1 cellular context compared by ENCODE assay signal in genomic region chr7:37765872-37766525, GRCh38.
TF ChIP-seq lines count a peak whose summit lies in the region.

No MANE protein-coding gene starts in this region.

TF ChIP-seq in GM12878, 131 proteins besides CTCF, POLR2A, EP300 and RAD21 (continued from another document and continues in another):
- TF ChIP-seq ZBTB40 (IDR thresholded peaks at IDR 0.05; ENCODE audit: borderline replicate concordance): no peak; the same call in 1 of the 2 replicates
- TF ChIP-seq CUX1 (IDR thresholded peaks at IDR 0.05; ENCODE audit: insufficient replicate concordance, low read depth, low read length): no peak
- TF ChIP-seq NKRF (conservative IDR thresholded peaks at IDR 0.05): no peak
- TF ChIP-seq PKNOX1 (IDR thresholded peaks at IDR 0.05): no peak
- no peak for TF ChIP-seq ZBTB4 (CRISPR knock-in tag; IDR thresholded peaks at IDR 0.05)
- TF ChIP-seq ATF2 (IDR thresholded peaks at IDR 0.05; ENCODE audit: low read length): peak; percentile 75
- TF ChIP-seq STAT1 (conservative IDR thresholded peaks at IDR 0.05): no peak
- TF ChIP-seq KLF5 (IDR thresholded peaks at IDR 0.05; ENCODE audit: partially characterized antibody): no peak
- no peak for TF ChIP-seq PAX8 (IDR thresholded peaks at IDR 0.05)
- TF ChIP-seq SREBF2 (IDR thresholded peaks at IDR 0.05; ENCODE audit: low read length): no peak
- no peak for TF ChIP-seq ZBED1 (IDR thresholded peaks at IDR 0.05; ENCODE audit: borderline replicate concordance)
- no peak; the same call in 1 of the 2 replicates for TF ChIP-seq PAX5 (IDR thresholded peaks at IDR 0.05; ENCODE audit: borderline replicate concordance, low read depth, low read length)
- no peak for TF ChIP-seq IRF3 (IDR thresholded peaks at IDR 0.05)
- peak; percentile 80 for TF ChIP-seq YY1 (IDR thresholded peaks at IDR 0.05; ENCODE audit: low read depth, low read length)
- peak; percentile 88 to 91; a peak in 3 of 4 replicates for TF ChIP-seq IKZF2 (IDR thresholded peaks at IDR 0.05)
- TF ChIP-seq SMC3 (IDR thresholded peaks at IDR 0.05; ENCODE audit: borderline replicate concordance, low read length): no peak
- TF ChIP-seq TCF7 (IDR thresholded peaks at IDR 0.05; ENCODE audit: borderline replicate concordance): 0 out of 2 replicates have a peak, but pooled peaks have one; percentile 29
- no peak for TF ChIP-seq ZNF24 (IDR thresholded peaks at IDR 0.05)
- no peak for TF ChIP-seq CBX3 (IDR thresholded peaks at IDR 0.05; ENCODE audit: borderline replicate concordance, low read depth)
- no peak for TF ChIP-seq ZNF274 (IDR thresholded peaks at IDR 0.05; ENCODE audit: insufficient read depth, insufficient read length)
- TF ChIP-seq SIN3A (IDR thresholded peaks at IDR 0.05; ENCODE audit: low read depth, low read length): no peak
- TF ChIP-seq ZNF592 (IDR thresholded peaks at IDR 0.05): no peak
- TF ChIP-seq FOS (IDR thresholded peaks at IDR 0.05; ENCODE audit: borderline replicate concordance, extremely low read depth, insufficient read length): no peak
- no peak for TF ChIP-seq TCF12 (IDR thresholded peaks at IDR 0.05; ENCODE audit: low read depth, low read length)
- peak; percentile 80 for TF ChIP-seq SPI1 (IDR thresholded peaks at IDR 0.05; ENCODE audit: borderline replicate concordance, insufficient read depth, low read depth, low read length)
- TF ChIP-seq NBN (IDR thresholded peaks at IDR 0.05): no peak; the same call in 1 of the 2 replicates
- no peak for TF ChIP-seq RBBP5 (conservative IDR thresholded peaks at IDR 0.05)
- TF ChIP-seq SRF (IDR thresholded peaks at IDR 0.05; ENCODE audit: low read depth in 2 of 2, low read length in 2 of 2): no peak
- TF ChIP-seq FOXK2 (IDR thresholded peaks at IDR 0.05): no peak
- TF ChIP-seq CHD1 (IDR thresholded peaks at IDR 0.05; ENCODE audit: low read depth, low read length): no peak
- TF ChIP-seq LARP7 (IDR thresholded peaks at IDR 0.05): 0 out of 2 replicates have a peak, but pooled peaks have one; percentile 46
- TF ChIP-seq SMAD5 (IDR thresholded peaks at IDR 0.05; ENCODE audit: low read depth): no peak
- TF ChIP-seq TBL1XR1 (IDR thresholded peaks at IDR 0.05; ENCODE audit: low read depth, low read length): peak; percentile 79; the same call in 1 of the 2 replicates
- no peak for TF ChIP-seq MYC (IDR thresholded peaks at IDR 0.05; ENCODE audit: insufficient read depth, insufficient read length, insufficient replicate concordance, low read length, severe bottlenecking)
